ENCODE assay signal across 26 cellular contexts in genomic region chr13:54185101-54185500, GRCh38.
"Had no signal": no experiment of that assay in that cellular context is flagged by ENCODE, and none has a peak within 500 bp of the region (broad histone marks: within the 10 kb centered on the region; RNA-seq: fewer than 3 reads in every experiment).

No MANE protein-coding gene starts in this region.

- H3K27me3 Mint-ChIP-seq: activated B cell treated with CpG ODN at 0.5 μM for 24 hours; activated CD4-positive, alpha-beta memory T cell treated with anti-CD3 and anti-CD28 coated beads for 36 hours; activated naive CD8-positive, alpha-beta T cell treated with anti-CD3 and anti-CD28 coated beads, Interleukin-2, amount 50 U/mL, for 24 hours; naive thymus-derived CD4-positive, alpha-beta T cell; progenitor cell of endocrine pancreas; stimulated activated memory B cell treated with anti-CD40 and anti-IgM and Interleukin-4, amounts not matched to agents 10 μg/mL and 1 μg/mL and 100 μg/mL, for 72 hours had no signal

- H3K4me2 ChIP-seq: smooth muscle cell had no signal

- DNase-seq: activated B cell treated with CpG ODN at 0.5 μM for 24 hours; activated CD4-positive, alpha-beta memory T cell treated with anti-CD3 and anti-CD28 coated beads for 36 hours; activated CD4-positive, alpha-beta T cell treated with anti-CD3 and anti-CD28 coated beads for 48 hours; activated gamma-delta T cell; activated naive CD4-positive, alpha-beta T cell treated with anti-CD3 and anti-CD28 coated beads, Interleukin-2, amount 50 U/mL, for 16 hours; activated naive CD8-positive, alpha-beta T cell treated with anti-CD3 and anti-CD28 coated beads, Interleukin-2, amount 50 U/mL, for 24 hours; cerebellar nuclear complex; erythroblast; foreskin fibroblast; immature natural killer cell; lower lobe of right lung; naive thymus-derived CD4-positive, alpha-beta T cell; retina; sigmoid colon; stimulated activated CD4-positive, alpha-beta T cell treated with anti-CD3 and anti-CD28 coated beads, Interleukin-15, amount 100 ng/mL, for 24 hours; stomach; T-helper 9 cell had no signal

- H3K4me1 ChIP-seq: lower lobe of right lung, sigmoid colon, stomach, suprapubic skin, tibial nerve had no signal

- H3K36me3 ChIP-seq: lower lobe of right lung, sigmoid colon, stomach, suprapubic skin, tibial nerve had no signal

- H3K4me1 Mint-ChIP-seq: activated B cell treated with CpG ODN at 0.5 μM for 24 hours; activated naive CD8-positive, alpha-beta T cell treated with anti-CD3 and anti-CD28 coated beads, Interleukin-2, amount 50 U/mL, for 24 hours; immature natural killer cell; naive thymus-derived CD4-positive, alpha-beta T cell; neural crest cell; stimulated activated memory B cell treated with anti-CD40 and anti-IgM and Interleukin-4, amounts not matched to agents 10 μg/mL and 1 μg/mL and 100 μg/mL, for 72 hours had no signal

- H3K27ac Mint-ChIP-seq: activated B cell treated with CpG ODN at 0.5 μM for 24 hours; activated CD4-positive, alpha-beta memory T cell treated with anti-CD3 and anti-CD28 coated beads for 36 hours; activated naive CD8-positive, alpha-beta T cell treated with anti-CD3 and anti-CD28 coated beads, Interleukin-2, amount 50 U/mL, for 24 hours; activated T-helper 1 cell treated with anti-CD3 and anti-CD28 coated beads, Interleukin-12 subunit alpha, Interleukin-12 subunit beta, Interleukin-2, Interleukin-4 antibody, amounts not matched to agents 30 ng/mL and 10 ng/mL and 1 ng/mL, durations not matched to agents 14 hours and 24 hours and 36 hours; immature natural killer cell; naive thymus-derived CD4-positive, alpha-beta T cell; progenitor cell of endocrine pancreas; stimulated activated memory B cell treated with anti-CD40 and anti-IgM and Interleukin-4, amounts not matched to agents 10 μg/mL and 1 μg/mL and 100 μg/mL, for 72 hours had no signal

- ATAC-seq: activated naive CD8-positive, alpha-beta T cell treated with anti-CD3 and anti-CD28 coated beads, Interleukin-2, amount 50 U/mL, for 24 hours; left lobe of liver; lower lobe of right lung; naive thymus-derived CD4-positive, alpha-beta T cell; stimulated activated memory B cell treated with anti-CD40 and anti-IgM and Interleukin-4, amounts not matched to agents 10 μg/mL and 1 μg/mL and 100 μg/mL, for 72 hours had no signal

- H3K36me3 Mint-ChIP-seq: activated CD4-positive, alpha-beta memory T cell treated with anti-CD3 and anti-CD28 coated beads for 36 hours; stimulated activated memory B cell treated with anti-CD40 and anti-IgM and Interleukin-4, amounts not matched to agents 10 μg/mL and 1 μg/mL and 100 μg/mL, for 72 hours had no signal

- H3K4me3 Mint-ChIP-seq: activated B cell treated with CpG ODN at 0.5 μM for 24 hours; activated CD4-positive, alpha-beta memory T cell treated with anti-CD3 and anti-CD28 coated beads for 36 hours; activated naive CD8-positive, alpha-beta T cell treated with anti-CD3 and anti-CD28 coated beads, Interleukin-2, amount 50 U/mL, for 24 hours; activated T-helper 1 cell treated with anti-CD3 and anti-CD28 coated beads, Interleukin-12 subunit alpha, Interleukin-12 subunit beta, Interleukin-2, Interleukin-4 antibody, amounts not matched to agents 30 ng/mL and 10 ng/mL and 1 ng/mL, durations not matched to agents 14 hours and 24 hours and 36 hours; immature natural killer cell; naive thymus-derived CD4-positive, alpha-beta T cell; neural crest cell; stimulated activated memory B cell treated with anti-CD40 and anti-IgM and Interleukin-4, amounts not matched to agents 10 μg/mL and 1 μg/mL and 100 μg/mL, for 72 hours had no signal

- H3K9me3 Mint-ChIP-seq: neural crest cell had no signal

- H3K27ac ChIP-seq: coronary artery, lower lobe of right lung, sigmoid colon, stomach, suprapubic skin, tibial nerve had no signal

- H3K4me3 ChIP-seq: coronary artery, lower lobe of right lung, sigmoid colon, smooth muscle cell, stomach, suprapubic skin, tibial nerve had no signal

- H3K27me3 ChIP-seq: sigmoid colon, stomach, suprapubic skin, tibial nerve had no signal

- H3K9me3 ChIP-seq: lower lobe of right lung, sigmoid colon, stomach, suprapubic skin, tibial nerve had no signal
